In the genomic region with DNA sequence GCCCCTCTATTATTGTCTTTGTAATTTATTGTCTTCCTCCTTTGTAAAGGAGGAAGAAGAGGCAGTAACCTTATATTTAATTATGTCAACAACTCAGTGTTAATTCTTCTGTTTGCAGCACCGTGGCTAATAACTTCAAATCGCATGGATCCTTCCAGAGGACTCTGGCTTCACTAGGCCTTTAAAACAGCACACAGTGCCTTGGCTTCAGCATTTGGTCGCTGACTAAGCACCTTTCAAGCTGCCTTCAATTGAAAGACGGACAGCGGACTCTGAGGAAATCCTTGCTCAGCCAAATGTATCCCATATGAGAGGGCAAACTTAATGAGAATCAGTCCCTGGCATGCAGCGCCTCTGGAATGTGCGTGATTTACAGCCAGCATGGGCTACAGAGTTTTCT, we compare ENCODE assay signal across 2 cellular contexts.
TF ChIP-seq lines count a peak whose summit lies in the region.

No MANE protein-coding gene starts in this region.

TF ChIP-seq in GM23338, 12 proteins besides CTCF, POLR2A, EP300 and RAD21 (continues in another document):
- TF ChIP-seq CREB1 (CRISPR knock-in tag; IDR thresholded peaks at IDR 0.05; ENCODE audit: low read depth) = no peak
- TF ChIP-seq, protein P1, sequence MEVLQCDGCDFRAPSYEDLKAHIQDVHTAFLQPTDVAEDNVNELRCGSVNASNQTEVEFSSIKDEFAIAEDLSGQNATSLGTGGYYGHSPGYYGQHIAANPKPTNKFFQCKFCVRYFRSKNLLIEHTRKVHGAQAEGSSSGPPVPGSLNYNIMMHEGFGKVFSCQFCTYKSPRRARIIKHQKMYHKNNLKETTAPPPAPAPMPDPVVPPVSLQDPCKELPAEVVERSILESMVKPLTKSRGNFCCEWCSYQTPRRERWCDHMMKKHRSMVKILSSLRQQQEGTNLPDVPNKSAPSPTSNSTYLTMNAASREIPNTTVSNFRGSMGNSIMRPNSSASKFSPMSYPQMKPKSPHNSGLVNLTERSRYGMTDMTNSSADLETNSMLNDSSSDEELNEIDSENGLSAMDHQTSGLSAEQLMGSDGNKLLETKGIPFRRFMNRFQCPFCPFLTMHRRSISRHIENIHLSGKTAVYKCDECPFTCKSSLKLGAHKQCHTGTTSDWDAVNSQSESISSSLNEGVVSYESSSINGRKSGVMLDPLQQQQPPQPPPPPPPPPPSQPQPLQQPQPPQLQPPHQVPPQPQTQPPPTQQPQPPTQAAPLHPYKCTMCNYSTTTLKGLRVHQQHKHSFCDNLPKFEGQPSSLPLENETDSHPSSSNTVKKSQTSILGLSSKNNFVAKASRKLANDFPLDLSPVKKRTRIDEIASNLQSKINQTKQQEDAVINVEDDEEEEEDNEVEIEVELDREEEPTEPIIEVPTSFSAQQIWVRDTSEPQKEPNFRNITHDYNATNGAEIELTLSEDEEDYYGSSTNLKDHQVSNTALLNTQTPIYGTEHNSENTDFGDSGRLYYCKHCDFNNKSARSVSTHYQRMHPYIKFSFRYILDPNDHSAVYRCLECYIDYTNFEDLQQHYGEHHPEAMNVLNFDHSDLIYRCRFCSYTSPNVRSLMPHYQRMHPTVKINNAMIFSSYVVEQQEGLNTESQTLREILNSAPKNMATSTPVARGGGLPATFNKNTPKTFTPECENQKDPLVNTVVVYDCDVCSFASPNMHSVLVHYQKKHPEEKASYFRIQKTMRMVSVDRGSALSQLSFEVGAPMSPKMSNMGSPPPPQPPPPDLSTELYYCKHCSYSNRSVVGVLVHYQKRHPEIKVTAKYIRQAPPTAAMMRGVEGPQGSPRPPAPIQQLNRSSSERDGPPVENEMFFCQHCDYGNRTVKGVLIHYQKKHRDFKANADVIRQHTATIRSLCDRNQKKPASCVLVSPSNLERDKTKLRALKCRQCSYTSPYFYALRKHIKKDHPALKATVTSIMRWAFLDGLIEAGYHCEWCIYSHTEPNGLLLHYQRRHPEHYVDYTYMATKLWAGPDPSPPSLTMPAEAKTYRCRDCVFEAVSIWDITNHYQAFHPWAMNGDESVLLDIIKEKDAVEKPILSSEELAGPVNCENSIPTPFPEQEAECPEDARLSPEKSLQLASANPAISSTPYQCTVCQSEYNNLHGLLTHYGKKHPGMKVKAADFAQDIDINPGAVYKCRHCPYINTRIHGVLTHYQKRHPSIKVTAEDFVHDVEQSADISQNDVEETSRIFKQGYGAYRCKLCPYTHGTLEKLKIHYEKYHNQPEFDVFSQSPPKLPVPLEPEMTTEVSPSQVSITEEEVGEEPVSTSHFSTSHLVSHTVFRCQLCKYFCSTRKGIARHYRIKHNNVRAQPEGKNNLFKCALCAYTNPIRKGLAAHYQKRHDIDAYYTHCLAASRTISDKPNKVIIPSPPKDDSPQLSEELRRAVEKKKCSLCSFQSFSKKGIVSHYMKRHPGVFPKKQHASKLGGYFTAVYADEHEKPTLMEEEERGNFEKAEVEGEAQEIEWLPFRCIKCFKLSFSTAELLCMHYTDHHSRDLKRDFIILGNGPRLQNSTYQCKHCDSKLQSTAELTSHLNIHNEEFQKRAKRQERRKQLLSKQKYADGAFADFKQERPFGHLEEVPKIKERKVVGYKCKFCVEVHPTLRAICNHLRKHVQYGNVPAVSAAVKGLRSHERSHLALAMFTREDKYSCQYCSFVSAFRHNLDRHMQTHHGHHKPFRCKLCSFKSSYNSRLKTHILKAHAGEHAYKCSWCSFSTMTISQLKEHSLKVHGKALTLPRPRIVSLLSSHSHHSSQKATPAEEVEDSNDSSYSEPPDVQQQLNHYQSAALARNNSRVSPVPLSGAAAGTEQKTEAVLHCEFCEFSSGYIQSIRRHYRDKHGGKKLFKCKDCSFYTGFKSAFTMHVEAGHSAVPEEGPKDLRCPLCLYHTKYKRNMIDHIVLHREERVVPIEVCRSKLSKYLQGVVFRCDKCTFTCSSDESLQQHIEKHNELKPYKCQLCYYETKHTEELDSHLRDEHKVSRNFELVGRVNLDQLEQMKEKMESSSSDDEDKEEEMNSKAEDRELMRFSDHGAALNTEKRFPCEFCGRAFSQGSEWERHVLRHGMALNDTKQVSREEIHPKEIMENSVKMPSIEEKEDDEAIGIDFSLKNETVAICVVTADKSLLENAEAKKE (CRISPR knock-in tag; IDR thresholded peaks at IDR 0.05) = no peak
- no peak for TF ChIP-seq EZH2 (IDR thresholded peaks at IDR 0.05; ENCODE audit: low read depth, unreplicated experiment)
- TF ChIP-seq NANOG (IDR thresholded peaks at IDR 0.05; ENCODE audit: borderline replicate concordance) = no peak
- no peak for TF ChIP-seq ZNF114 (CRISPR knock-in tag; IDR thresholded peaks at IDR 0.05)
- TF ChIP-seq JUNB (IDR thresholded peaks at IDR 0.05; ENCODE audit: unreplicated experiment) = no peak
- TF ChIP-seq STAT1 (IDR thresholded peaks at IDR 0.05; ENCODE audit: unreplicated experiment) = no peak
- no peak for TF ChIP-seq EZH2phosphoT487 (IDR thresholded peaks at IDR 0.05; ENCODE audit: unreplicated experiment)
- TF ChIP-seq POLR2AphosphoS5 (IDR thresholded peaks at IDR 0.05; ENCODE audit: low read depth) = no peak
- TF ChIP-seq, protein P2, sequence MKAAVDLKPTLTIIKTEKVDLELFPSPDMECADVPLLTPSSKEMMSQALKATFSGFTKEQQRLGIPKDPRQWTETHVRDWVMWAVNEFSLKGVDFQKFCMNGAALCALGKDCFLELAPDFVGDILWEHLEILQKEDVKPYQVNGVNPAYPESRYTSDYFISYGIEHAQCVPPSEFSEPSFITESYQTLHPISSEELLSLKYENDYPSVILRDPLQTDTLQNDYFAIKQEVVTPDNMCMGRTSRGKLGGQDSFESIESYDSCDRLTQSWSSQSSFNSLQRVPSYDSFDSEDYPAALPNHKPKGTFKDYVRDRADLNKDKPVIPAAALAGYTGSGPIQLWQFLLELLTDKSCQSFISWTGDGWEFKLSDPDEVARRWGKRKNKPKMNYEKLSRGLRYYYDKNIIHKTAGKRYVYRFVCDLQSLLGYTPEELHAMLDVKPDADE (IDR thresholded peaks at IDR 0.05) = no peak
- no peak for TF ChIP-seq ZNF331 (CRISPR knock-in tag; IDR thresholded peaks at IDR 0.05; ENCODE audit: low read depth)

TF ChIP-seq in K562, 482 proteins besides CTCF, POLR2A, EP300 and RAD21 (continues in another document):
- no peak for TF ChIP-seq FOXJ2 (tag; IDR thresholded peaks at IDR 0.05)
- TF ChIP-seq NFE2 (IDR thresholded peaks at IDR 0.05; ENCODE audit: low read depth) = peak; percentile 69
- no peak for TF ChIP-seq MTA1 (IDR thresholded peaks at IDR 0.05; ENCODE audit: borderline replicate concordance)
- no peak for TF ChIP-seq KAT7 (CRISPR knock-in tag; IDR thresholded peaks at IDR 0.05; ENCODE audit: borderline replicate concordance)
- no peak for TF ChIP-seq ZBTB17 (CRISPR knock-in tag; IDR thresholded peaks at IDR 0.05)
- TF ChIP-seq ZNF551 (CRISPR knock-in tag; IDR thresholded peaks at IDR 0.05) = no peak
- TF ChIP-seq NR2F6 (CRISPR knock-in tag; IDR thresholded peaks at IDR 0.05) = no peak
- no peak for TF ChIP-seq MYNN (IDR thresholded peaks at IDR 0.05)
- no peak for TF ChIP-seq MYNN (CRISPR knock-in tag; IDR thresholded peaks at IDR 0.05)
- TF ChIP-seq ZNF445 (CRISPR knock-in tag; IDR thresholded peaks at IDR 0.05; ENCODE audit: low read depth) = no peak
- peak; percentile 55; the same call in 1 of the 2 replicates for TF ChIP-seq L3MBTL2 (IDR thresholded peaks at IDR 0.05)
- TF ChIP-seq XRCC4 (IDR thresholded peaks at IDR 0.05; ENCODE audit: extremely low read depth, insufficient read depth, insufficient read length) = no peak
- no peak for TF ChIP-seq POLR3A (IDR thresholded peaks at IDR 0.05; ENCODE audit: borderline replicate concordance, extremely low read depth, insufficient read depth, insufficient read length)
- TF ChIP-seq, protein P3, sequence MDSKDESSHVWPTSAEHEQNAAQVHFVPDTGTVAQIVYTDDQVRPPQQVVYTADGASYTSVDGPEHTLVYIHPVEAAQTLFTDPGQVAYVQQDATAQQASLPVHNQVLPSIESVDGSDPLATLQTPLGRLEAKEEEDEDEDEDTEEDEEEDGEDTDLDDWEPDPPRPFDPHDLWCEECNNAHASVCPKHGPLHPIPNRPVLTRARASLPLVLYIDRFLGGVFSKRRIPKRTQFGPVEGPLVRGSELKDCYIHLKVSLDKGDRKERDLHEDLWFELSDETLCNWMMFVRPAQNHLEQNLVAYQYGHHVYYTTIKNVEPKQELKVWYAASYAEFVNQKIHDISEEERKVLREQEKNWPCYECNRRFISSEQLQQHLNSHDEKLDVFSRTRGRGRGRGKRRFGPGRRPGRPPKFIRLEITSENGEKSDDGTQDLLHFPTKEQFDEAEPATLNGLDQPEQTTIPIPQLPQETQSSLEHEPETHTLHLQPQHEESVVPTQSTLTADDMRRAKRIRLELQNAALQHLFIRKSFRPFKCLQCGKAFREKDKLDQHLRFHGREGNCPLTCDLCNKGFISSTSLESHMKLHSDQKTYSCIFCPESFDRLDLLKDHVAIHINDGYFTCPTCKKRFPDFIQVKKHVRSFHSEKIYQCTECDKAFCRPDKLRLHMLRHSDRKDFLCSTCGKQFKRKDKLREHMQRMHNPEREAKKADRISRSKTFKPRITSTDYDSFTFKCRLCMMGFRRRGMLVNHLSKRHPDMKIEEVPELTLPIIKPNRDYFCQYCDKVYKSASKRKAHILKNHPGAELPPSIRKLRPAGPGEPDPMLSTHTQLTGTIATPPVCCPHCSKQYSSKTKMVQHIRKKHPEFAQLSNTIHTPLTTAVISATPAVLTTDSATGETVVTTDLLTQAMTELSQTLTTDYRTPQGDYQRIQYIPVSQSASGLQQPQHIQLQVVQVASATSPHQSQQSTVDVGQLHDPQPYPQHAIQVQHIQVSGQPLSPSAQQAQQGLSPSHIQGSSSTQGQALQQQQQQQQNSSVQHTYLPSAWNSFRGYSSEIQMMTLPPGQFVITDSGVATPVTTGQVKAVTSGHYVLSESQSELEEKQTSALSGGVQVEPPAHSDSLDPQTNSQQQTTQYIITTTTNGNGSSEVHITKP (IDR thresholded peaks at IDR 0.05; ENCODE audit: partially characterized antibody) = no peak
- TF ChIP-seq ZNF384 (IDR thresholded peaks at IDR 0.05; ENCODE audit: low read depth, low read length) = peak; percentile 35; the same call in 1 of the 2 replicates
- TF ChIP-seq, protein P4, sequence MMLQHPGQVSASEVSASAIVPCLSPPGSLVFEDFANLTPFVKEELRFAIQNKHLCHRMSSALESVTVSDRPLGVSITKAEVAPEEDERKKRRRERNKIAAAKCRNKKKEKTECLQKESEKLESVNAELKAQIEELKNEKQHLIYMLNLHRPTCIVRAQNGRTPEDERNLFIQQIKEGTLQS (IDR thresholded peaks at IDR 0.05) = no peak
- TF ChIP-seq, protein P4 (CRISPR knock-in tag; conservative IDR thresholded peaks at IDR 0.05) = no peak
- TF ChIP-seq, protein P5, sequence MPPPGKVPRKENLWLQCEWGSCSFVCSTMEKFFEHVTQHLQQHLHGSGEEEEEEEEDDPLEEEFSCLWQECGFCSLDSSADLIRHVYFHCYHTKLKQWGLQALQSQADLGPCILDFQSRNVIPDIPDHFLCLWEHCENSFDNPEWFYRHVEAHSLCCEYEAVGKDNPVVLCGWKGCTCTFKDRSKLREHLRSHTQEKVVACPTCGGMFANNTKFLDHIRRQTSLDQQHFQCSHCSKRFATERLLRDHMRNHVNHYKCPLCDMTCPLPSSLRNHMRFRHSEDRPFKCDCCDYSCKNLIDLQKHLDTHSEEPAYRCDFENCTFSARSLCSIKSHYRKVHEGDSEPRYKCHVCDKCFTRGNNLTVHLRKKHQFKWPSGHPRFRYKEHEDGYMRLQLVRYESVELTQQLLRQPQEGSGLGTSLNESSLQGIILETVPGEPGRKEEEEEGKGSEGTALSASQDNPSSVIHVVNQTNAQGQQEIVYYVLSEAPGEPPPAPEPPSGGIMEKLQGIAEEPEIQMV (tag; conservative IDR thresholded peaks at IDR 0.05; ENCODE audit: low read depth) = peak; percentile 61; the same call in 1 of the 2 replicates
- TF ChIP-seq, protein P6, sequence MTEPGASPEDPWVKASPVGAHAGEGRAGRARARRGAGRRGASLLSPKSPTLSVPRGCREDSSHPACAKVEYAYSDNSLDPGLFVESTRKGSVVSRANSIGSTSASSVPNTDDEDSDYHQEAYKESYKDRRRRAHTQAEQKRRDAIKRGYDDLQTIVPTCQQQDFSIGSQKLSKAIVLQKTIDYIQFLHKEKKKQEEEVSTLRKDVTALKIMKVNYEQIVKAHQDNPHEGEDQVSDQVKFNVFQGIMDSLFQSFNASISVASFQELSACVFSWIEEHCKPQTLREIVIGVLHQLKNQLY (CRISPR knock-in tag; conservative IDR thresholded peaks at IDR 0.05) = no peak
- TF ChIP-seq FOXA1 (IDR thresholded peaks at IDR 0.05; ENCODE audit: borderline replicate concordance) = no peak
- no peak for TF ChIP-seq HDAC8 (tag; IDR thresholded peaks at IDR 0.05)
- TF ChIP-seq, protein P7, sequence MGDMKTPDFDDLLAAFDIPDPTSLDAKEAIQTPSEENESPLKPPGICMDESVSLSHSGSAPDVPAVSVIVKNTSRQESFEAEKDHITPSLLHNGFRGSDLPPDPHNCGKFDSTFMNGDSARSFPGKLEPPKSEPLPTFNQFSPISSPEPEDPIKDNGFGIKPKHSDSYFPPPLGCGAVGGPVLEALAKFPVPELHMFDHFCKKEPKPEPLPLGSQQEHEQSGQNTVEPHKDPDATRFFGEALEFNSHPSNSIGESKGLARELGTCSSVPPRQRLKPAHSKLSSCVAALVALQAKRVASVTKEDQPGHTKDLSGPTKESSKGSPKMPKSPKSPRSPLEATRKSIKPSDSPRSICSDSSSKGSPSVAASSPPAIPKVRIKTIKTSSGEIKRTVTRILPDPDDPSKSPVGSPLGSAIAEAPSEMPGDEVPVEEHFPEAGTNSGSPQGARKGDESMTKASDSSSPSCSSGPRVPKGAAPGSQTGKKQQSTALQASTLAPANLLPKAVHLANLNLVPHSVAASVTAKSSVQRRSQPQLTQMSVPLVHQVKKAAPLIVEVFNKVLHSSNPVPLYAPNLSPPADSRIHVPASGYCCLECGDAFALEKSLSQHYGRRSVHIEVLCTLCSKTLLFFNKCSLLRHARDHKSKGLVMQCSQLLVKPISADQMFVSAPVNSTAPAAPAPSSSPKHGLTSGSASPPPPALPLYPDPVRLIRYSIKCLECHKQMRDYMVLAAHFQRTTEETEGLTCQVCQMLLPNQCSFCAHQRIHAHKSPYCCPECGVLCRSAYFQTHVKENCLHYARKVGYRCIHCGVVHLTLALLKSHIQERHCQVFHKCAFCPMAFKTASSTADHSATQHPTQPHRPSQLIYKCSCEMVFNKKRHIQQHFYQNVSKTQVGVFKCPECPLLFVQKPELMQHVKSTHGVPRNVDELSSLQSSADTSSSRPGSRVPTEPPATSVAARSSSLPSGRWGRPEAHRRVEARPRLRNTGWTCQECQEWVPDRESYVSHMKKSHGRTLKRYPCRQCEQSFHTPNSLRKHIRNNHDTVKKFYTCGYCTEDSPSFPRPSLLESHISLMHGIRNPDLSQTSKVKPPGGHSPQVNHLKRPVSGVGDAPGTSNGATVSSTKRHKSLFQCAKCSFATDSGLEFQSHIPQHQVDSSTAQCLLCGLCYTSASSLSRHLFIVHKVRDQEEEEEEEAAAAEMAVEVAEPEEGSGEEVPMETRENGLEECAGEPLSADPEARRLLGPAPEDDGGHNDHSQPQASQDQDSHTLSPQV (IDR thresholded peaks at IDR 0.05) = peak; percentile 59
- no peak for TF ChIP-seq RBM39 (optimal IDR thresholded peaks at IDR 0.05; ENCODE audit: low read depth, low read length)
- TF ChIP-seq MTA2 (IDR thresholded peaks at IDR 0.05; ENCODE audit: low read depth) = 0 out of 2 replicates have a peak, but pooled peaks have one; percentile 7
- no peak for TF ChIP-seq STAT5A (IDR thresholded peaks at IDR 0.05; ENCODE audit: borderline replicate concordance, low read length)
- TF ChIP-seq RHOXF2B (CRISPR knock-in tag; conservative IDR thresholded peaks at IDR 0.05) = no peak
- TF ChIP-seq EGR1 (conservative IDR thresholded peaks at IDR 0.05) = no peak
- TF ChIP-seq HEY1 (CRISPR knock-in tag; IDR thresholded peaks at IDR 0.05; ENCODE audit: borderline replicate concordance) = no peak
- TF ChIP-seq ZNF408 (CRISPR knock-in tag; IDR thresholded peaks at IDR 0.05; ENCODE audit: low read depth) = no peak
- TF ChIP-seq PPARD (CRISPR knock-in tag; IDR thresholded peaks at IDR 0.05) = no peak
- no peak for TF ChIP-seq ZNF444 (CRISPR knock-in tag; IDR thresholded peaks at IDR 0.05)
- no peak for TF ChIP-seq HCFC1 (IDR thresholded peaks at IDR 0.05; ENCODE audit: low read depth, low read length)
- TF ChIP-seq GATA2 (CRISPR knock-in tag; IDR thresholded peaks at IDR 0.05) = no peak
